In the genomic region with DNA sequence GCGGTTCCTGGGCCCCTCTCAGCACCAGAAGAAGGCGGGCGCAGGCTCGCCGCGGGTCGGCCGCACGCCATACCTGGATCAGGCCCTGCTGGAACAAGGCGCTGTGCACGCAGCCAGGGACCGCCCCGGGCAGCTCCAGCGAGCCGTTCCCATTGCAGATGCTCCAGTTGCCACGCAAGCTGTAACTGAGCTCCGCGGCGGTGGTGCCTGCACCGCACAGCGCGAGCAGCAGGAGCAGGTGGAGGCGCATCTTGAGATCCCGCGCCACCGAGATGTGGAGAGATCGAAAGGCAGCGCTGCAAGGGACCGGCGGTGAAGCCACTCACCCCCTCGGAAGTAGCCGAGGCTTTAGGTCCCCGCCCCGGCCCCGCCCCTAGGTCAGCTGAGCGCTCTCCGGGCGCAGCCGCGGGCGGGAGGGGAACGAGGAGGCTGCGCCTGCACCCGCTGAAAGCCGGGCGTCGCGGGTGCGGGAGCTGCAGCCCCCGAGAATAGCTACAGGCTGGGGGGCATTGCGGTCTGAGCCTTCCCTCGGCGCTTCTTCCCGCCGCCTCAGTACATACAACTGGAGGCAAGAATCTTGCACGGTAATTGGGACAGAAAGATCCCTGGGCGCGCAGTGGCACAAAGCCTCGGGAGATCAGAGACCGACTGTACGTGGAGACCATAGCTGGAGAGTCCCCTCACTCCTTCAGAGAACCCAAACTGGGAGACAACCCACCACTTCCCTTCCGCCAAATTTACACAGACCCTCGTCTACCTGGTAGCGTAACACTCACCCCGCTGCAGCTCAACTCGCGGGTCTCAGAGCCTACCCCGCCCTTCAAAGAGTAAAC, we compare ENCODE assay signal across 8 cellular contexts. TPM values are rescaled to one million over a fixed set of nuclear protein-coding genes. Genes with fewer than 3 reads are reported as not detected.
DNase-seq lines count a peak whose midpoint lies in the region; ATAC-seq and TF ChIP-seq lines count a peak whose summit lies in the region.

A gene (minus strand): TSS at position 324 of the 833 bp plus-strand sequence. CDS start 74 bp downstream, at position 250.

- H3K79me2 ChIP-seq in OCI-LY7 (ENCODE audit: insufficient read depth, low read depth, low read length): peaks cover 28% of the 10 kb centered on the region; the same call in 1 of the 2 replicates

- CTCF ChIA-PET in OCI-LY7 (lab: Charles Lee; ENCODE audit: unreplicated experiment): no interaction called here

- H3K27me3 ChIP-seq in HUES64 (ENCODE audit: insufficient read depth, low read length): peaks cover 12% of the 10 kb centered on the region; the same call in 1 of the 2 replicates

- H3K9ac ChIP-seq in HUES64 (ENCODE audit: low read depth, low read length): peak within 1 kb of the TSS; percentile 84

- no peaks in the 10 kb centered on the region for H3K36me3 ChIP-seq in HUES64 (ENCODE audit: insufficient read depth, low read length)
- peaks cover 5% of the 10 kb centered on the region for H3K36me3 ChIP-seq in OCI-LY7 (ENCODE audit: insufficient read depth, low read length)

- WGBS in HUES64: under 1% methylated on average over 68 of the region's 68 CpGs

- intact Hi-C loops in OCI-LY7 (cut with micrococcal nuclease; ENCODE audit: unreplicated experiment): loop anchor here (1.0 to 5.0 kb wide), 4 partner anchors 66 to 331 kb away; a partner anchor contains a TSS

- H3K4me2 ChIP-seq in OCI-LY7 (ENCODE audit: low read length): peak within 1 kb of the TSS; percentile 81

- TF ChIP-seq CTCF in OCI-LY7 (conservative IDR thresholded peaks at IDR 0.05; ENCODE audit: low read length): no peak
- no peak for TF ChIP-seq CTCF in epithelial cell of proximal tubule (conservative IDR thresholded peaks at IDR 0.05; ENCODE audit: low read depth, low read length)

- peak within 1 kb of the TSS; percentile 52 for H3K27ac ChIP-seq in HUES64 (ENCODE audit: low read depth, low read length)
- H3K27ac ChIP-seq in OCI-LY7 (ENCODE audit: low read depth, low read length, poor library complexity, severe bottlenecking): peak within 1 kb of the TSS; percentile 40

- H4K20me1 ChIP-seq in OCI-LY7 (ENCODE audit: insufficient read depth, low read length): peaks cover 12% of the 10 kb centered on the region; the same call in 1 of the 2 replicates

- peak; percentile 90 for ATAC-seq in GM21526 (IDR thresholded peaks at IDR 0.05; ENCODE audit: low FRiP score, unreplicated experiment)

- H3K4me3 ChIP-seq in HUES64 (ENCODE audit: low read length): peak within 1 kb of the TSS; percentile 96
- H3K4me3 ChIP-seq in OCI-LY7 (ENCODE audit: low read depth, low read length, poor library complexity, severe bottlenecking): peak within 1 kb of the TSS; percentile 74
- peak within 1 kb of the TSS; percentile 98 for H3K4me3 ChIP-seq in epithelial cell of proximal tubule (ENCODE audit: low read depth, low read length)

- H2AFZ ChIP-seq in OCI-LY7 (ENCODE audit: low read length): peak within 1 kb of the TSS; percentile 93

- no peaks in the 10 kb centered on the region for H3K9me3 ChIP-seq in HUES64 (ENCODE audit: insufficient read depth, low read depth, low read length)
- H3K9me3 ChIP-seq in OCI-LY7 (ENCODE audit: low read length): no peaks in the 10 kb centered on the region

- H3K9me2 ChIP-seq in OCI-LY7 (ENCODE audit: insufficient read depth, low read length): no peaks in the 10 kb centered on the region

- BruUV-seq in OCI-LY7 (replicated peaks; lab: Mats Ljungman, UMichigan): no TSS peak

- H3K4me1 ChIP-seq in HUES64 (ENCODE audit: insufficient read depth, low read length) (peaks cover 6% of the 10 kb centered on the region; the same call in 1 of the 2 replicates), OCI-LY7 (ENCODE audit: insufficient read depth, low read length, poor library complexity, severe bottlenecking) (peaks cover 17% of the 10 kb centered on the region)

- DNase-seq in DMS114 treated with DMSO at 0.1 percent for 48 hours (lab: John Stamatoyannopoulos, UW; ENCODE audit: unreplicated experiment) (peak; percentile 22), OCI-LY7 (ENCODE audit: low spot score) (peak; percentile 91), activated T-cell treated with anti-CD3 and anti-CD28 coated beads for 1 hour (ENCODE audit: low read depth) (peak; percentile 79), epithelial cell of proximal tubule (ENCODE audit: low read depth) (no peak), mucosa of gallbladder (ENCODE audit: low spot score) (peak; percentile 86)
- peak; percentile 81 for DNase-seq in stimulated activated CD8-positive, alpha-beta memory T cell treated with anti-CD3 and anti-CD28 coated beads, Interleukin-4, amount 100 ng/mL, for 24 hours (ENCODE audit: low read depth)

- POLR2A ChIA-PET in OCI-LY7 (lab: Charles Lee): interaction anchor here (0.6 to 2.2 kb wide), 18 partner anchors 8 to 331 kb away, joined by 3 to 11 read pairs (median 4); a partner anchor contains a TSS

RNA-seq across cellular contexts. Expression of the gene that starts here (rescaled TPM):
- polyA plus RNA-seq in HUES64 (2013, experiment 1 of 2): 15.1 TPM
- polyA plus RNA-seq in HUES64 (2013, experiment 2 of 2): 18.5 TPM
- 15.8 and 30.0 TPM in 2 replicates for total RNA-seq in OCI-LY7 (2014; rRNA removed; shearing (Covaris generic))
- total RNA-seq in OCI-LY7 (2022) (18.9 and 22.8 TPM in 2 replicates), epithelial cell of proximal tubule (8.1 and 9.1 TPM in 2 replicates), mucosa of gallbladder (42.1 TPM)
